Comparison of ENCODE assay signal across 15 cellular contexts in genomic region chr9:124084087-124084486, GRCh38.
"Had no signal": no experiment of that assay in that cellular context is flagged by ENCODE, and none has a peak within 500 bp of the region (broad histone marks: within the 10 kb centered on the region; RNA-seq: fewer than 3 reads in every experiment).

No MANE protein-coding gene starts in this region.

- DNase-seq: endodermal cell; erythroblast; foreskin keratinocyte; mammary epithelial cell; mucosa of descending colon; naive thymus-derived CD8-positive, alpha-beta T cell; sigmoid colon; small intestine; stimulated activated CD4-positive, alpha-beta T cell treated with anti-CD3 and anti-CD28 coated beads, Interleukin-12 subunit alpha, Interleukin-12 subunit beta, amount 100 ng/mL, for 4 hours; stimulated activated naive CD4-positive, alpha-beta T cell; stomach; substantia nigra; trophoblast cell had no signal

- H3K4me1 ChIP-seq: stomach had no signal

- H3K9me3 ChIP-seq: mucosa of descending colon, neutrophil had no signal

- H3K4me3 ChIP-seq: mucosa of descending colon, sigmoid colon, stomach, thoracic aorta had no signal

- ATAC-seq: foreskin keratinocyte; mucosa of descending colon; naive thymus-derived CD8-positive, alpha-beta T cell had no signal

- H3K27ac ChIP-seq: foreskin keratinocyte, neutrophil, sigmoid colon, stomach, thoracic aorta had no signal

- H3K36me3 ChIP-seq: neutrophil, sigmoid colon, stomach, thoracic aorta had no signal
